ENCODE assay signal across 25 cellular contexts in genomic region chr10:52747680-52748079, GRCh38. TPM values are rescaled to one million over a fixed set of nuclear protein-coding genes. Genes with fewer than 3 reads are reported as not detected.
DNase-seq lines count a peak whose midpoint lies in the region; ATAC-seq, FAIRE-seq and TF ChIP-seq lines count a peak whose summit lies in the region.
"Had no signal": no experiment of that assay in that cellular context is flagged by ENCODE, and none has a peak within 500 bp of the region (broad histone marks: within the 10 kb centered on the region; RNA-seq: fewer than 3 reads in every experiment).

No MANE protein-coding gene starts in this region.

- TF ChIP-seq POLR2A in HepG2 (IDR thresholded peaks at IDR 0.05; ENCODE audit: insufficient read depth in 1 of 2, low read depth in 2 of 2, low read length in 2 of 2) (no peak), right lobe of liver (IDR thresholded peaks at IDR 0.05) (no peak)

- in situ Hi-C loops in HepG2 (cut with HindIII; ENCODE audit: extremely low pct_ligation_motif_present, low pct_unique_long_range_greater_than_20kb) = no loop called here

- H3K4me2 ChIP-seq in HepG2 (ENCODE audit: low read depth, low read length) (no peak overlapping the region), hepatocyte (no peak overlapping the region)

- H2AFZ ChIP-seq in HepG2 (ENCODE audit: low read length) = no peak overlapping the region
- H2AFZ ChIP-seq in hepatocyte = no peak overlapping the region

- H3K79me2 ChIP-seq in HepG2 (ENCODE audit: insufficient read depth, low read length) (peaks cover 18% of the 10 kb centered on the region), hepatocyte (no peaks in the 10 kb centered on the region)

- H4K20me1 ChIP-seq in HepG2 (ENCODE audit: insufficient read depth, low read length) (no peaks in the 10 kb centered on the region), hepatocyte (ENCODE audit: insufficient read depth, poor library complexity, severe bottlenecking) (no peaks in the 10 kb centered on the region)

- FAIRE-seq in HepG2 (lab: Jason Lieb, UNC) = no peak
- FAIRE-seq: A204.1, G401.6, GM12878, H54 had no signal

- H3K4me1 ChIP-seq in HepG2 (ENCODE audit: insufficient read depth, low read length) = peaks cover 51% of the 10 kb centered on the region
- H3K4me1 ChIP-seq in right lobe of liver = no peaks in the 10 kb centered on the region
- no peaks in the 10 kb centered on the region for H3K4me1 ChIP-seq in hepatocyte (ENCODE audit: insufficient read depth)
- H3K4me1 ChIP-seq: BE2C, HAP-1 had no signal

- DNase-seq in HepG2 (ENCODE audit: low spot score) = no peak
- DNase-seq in right lobe of liver = no peak
- peak; percentile 4 for DNase-seq in UCSD-AML1 (lab: John Stamatoyannopoulos, UW; ENCODE audit: unreplicated experiment)
- peak; percentile 42 for DNase-seq in hepatocyte (ENCODE audit: low spot score)
- DNase-seq in NCI-H1092 (lab: John Stamatoyannopoulos, UW) = no peak
- DNase-seq in GM20000 (ENCODE audit: low spot score) = no peak
- DNase-seq: AML-193; BE2C; Caco-2; CD4-positive, CD25-positive, alpha-beta regulatory T cell; CD8-positive, alpha-beta T cell; DMS153; DND-41; GOT3; HFFc6 had no signal

- intact Hi-C loops in HepG2 (cut with micrococcal nuclease; ENCODE audit: unreplicated experiment) = no loop called here
- intact Hi-C loops in right lobe of liver (cut with DNase I) = no loop called here

- H3K9ac ChIP-seq in HepG2 (ENCODE audit: insufficient read depth, low read depth, low read length) = no peak overlapping the region

- H3K36me3 ChIP-seq in HepG2 (replicated peaks in 1 of 2; ENCODE audit: control insufficient read depth in 1 of 2, insufficient read depth in 2 of 2, low read length in 2 of 2) = peaks cover 0 to 4% of the 10 kb centered on the region in 2 experiments; a peak in 1 of 5 replicates
- H3K36me3 ChIP-seq in right lobe of liver = no peaks in the 10 kb centered on the region
- H3K36me3 ChIP-seq in hepatocyte (replicated peaks; ENCODE audit: insufficient read depth, low read depth) = no peaks in the 10 kb centered on the region
- H3K36me3 ChIP-seq: BE2C, HAP-1 had no signal

- 64% methylated on average over 4 of the region's 4 CpGs for WGBS in HepG2 (ENCODE audit: low lambda C conversion rate)
- WGBS in right lobe of liver (ENCODE audit: insufficient coverage, low coverage, low lambda C conversion rate, missing lambda C conversion rate) = 84% methylated on average over 4 of the region's 4 CpGs
- WGBS in hepatocyte (ENCODE audit: low lambda C conversion rate, missing lambda C conversion rate) = 78% methylated on average over 4 of the region's 4 CpGs

- TF ChIP-seq RAD21 in HepG2 (CRISPR knock-in tag; IDR thresholded peaks at IDR 0.05) = no peak

- ATAC-seq in HepG2 = peak; percentile 76
- ATAC-seq in right lobe of liver = no peak
- ATAC-seq in HG03378 (IDR thresholded peaks at IDR 0.05; ENCODE audit: unreplicated experiment) = no peak
- no peak for ATAC-seq in GM18867 (IDR thresholded peaks at IDR 0.05; ENCODE audit: unreplicated experiment)
- ATAC-seq: CD8-positive, alpha-beta T cell; GM12878 had no signal

- H3K9me3 ChIP-seq in HepG2 (ENCODE audit: low read length) (no peaks in the 10 kb centered on the region), right lobe of liver (no peaks in the 10 kb centered on the region), hepatocyte (ENCODE audit: low read depth) (no peaks in the 10 kb centered on the region)
- H3K9me3 ChIP-seq: BE2C, HAP-1 had no signal

- POLR2A ChIA-PET in HepG2 (lab: Yijun Ruan, JAX) = interaction anchor here (0.9 to 4.4 kb wide), 2 partner anchors 9 to 28 kb away, joined by 3 to 29 read pairs; no protein-coding TSS in a partner anchor

- CTCF ChIA-PET in HepG2 (lab: Yijun Ruan, JAX; ENCODE audit: low intra/inter-chr PET ratio, low total read pairs) = no interaction called here

- no peak overlapping the region for H3K4me3 ChIP-seq in HepG2 (replicated peaks in 1 of 3; ENCODE audit: insufficient read depth in 1 of 3, low read depth in 2 of 3, low read length in 3 of 3)
- H3K4me3 ChIP-seq in right lobe of liver = no peak overlapping the region
- H3K4me3 ChIP-seq in hepatocyte = no peak overlapping the region
- H3K4me3 ChIP-seq: GM12878, HAP-1 had no signal

- H3K27me3 ChIP-seq in HepG2 (ENCODE audit: control insufficient read depth in 1 of 2, insufficient read depth in 2 of 2, low read length in 2 of 2) (no peaks in the 10 kb centered on the region), right lobe of liver (no peaks in the 10 kb centered on the region), hepatocyte (no peaks in the 10 kb centered on the region)
- H3K27me3 ChIP-seq: BE2C had no signal

- peak overlapping the region; percentile 27 for H3K27ac ChIP-seq in HepG2 (ENCODE audit: extremely low read length, insufficient read depth, low read length)
- H3K27ac ChIP-seq in right lobe of liver = no peak overlapping the region
- H3K27ac ChIP-seq in hepatocyte = peak overlapping the region; percentile 19
- H3K27ac ChIP-seq: 22Rv1, C4-2B had no signal

- TF ChIP-seq CTCF in HepG2 (CRISPR knock-in tag; IDR thresholded peaks at IDR 0.05) (no peak), right lobe of liver (IDR thresholded peaks at IDR 0.05) (no peak), hepatocyte (IDR thresholded peaks at IDR 0.05; ENCODE audit: poor library complexity) (no peak), GM20000 (IDR thresholded peaks at IDR 0.05; ENCODE audit: extremely low read depth, missing control alignments) (no peak)

- TF ChIP-seq EP300 in HepG2 (IDR thresholded peaks at IDR 0.05; ENCODE audit: low read depth in 2 of 2, low read length in 2 of 2) (no peak), HepG2 (CRISPR knock-in tag; IDR thresholded peaks at IDR 0.05; ENCODE audit: borderline replicate concordance) (no peak)

- H3K9me2 ChIP-seq in hepatocyte (replicated peaks; ENCODE audit: insufficient read depth) = no peaks in the 10 kb centered on the region

- no TSS peak for BruUV-seq in HepG2 (replicated peaks; lab: Mats Ljungman, UMichigan)

TF ChIP-seq in HepG2, 621 proteins besides CTCF, POLR2A, EP300 and RAD21 (continues in another document):
- TF ChIP-seq HOXA9 (CRISPR knock-in tag; IDR thresholded peaks at IDR 0.05; ENCODE audit: borderline replicate concordance) (no peak), MXD3 (CRISPR knock-in tag; IDR thresholded peaks at IDR 0.05) (no peak), ZNF121 (CRISPR knock-in tag; IDR thresholded peaks at IDR 0.05) (no peak), SOX6 (IDR thresholded peaks at IDR 0.05) (no peak), SOX6 (CRISPR knock-in tag; IDR thresholded peaks at IDR 0.05) (0 out of 2 replicates have a peak, but pooled peaks have one; percentile 23), ZNF317 (CRISPR knock-in tag; IDR thresholded peaks at IDR 0.05) (no peak), ZNF556 (CRISPR knock-in tag; IDR thresholded peaks at IDR 0.05; ENCODE audit: borderline replicate concordance) (no peak), BCL6 (CRISPR knock-in tag; IDR thresholded peaks at IDR 0.05) (0 out of 2 replicates have a peak, but pooled peaks have one; percentile 7), ZNF343 (CRISPR knock-in tag; IDR thresholded peaks at IDR 0.05) (no peak)

RNA-seq across cellular contexts. Expression of gene MBL2, which starts 24.9 kb away (rescaled TPM):
- 9.2 and 9.6 TPM in 2 replicates for total RNA-seq in HepG2 (2016; rRNA removed; fragmentation: Illumina TruSeq; extraction: Trizol)
- total RNA-seq in HepG2 (2016; cell fraction: cytosol; rRNA removed; fragmentation: Illumina TruSeq; extraction: Trizol; ENCODE audit: low read depth) = 0.61 and 0.62 TPM in 2 replicates
- 9.0 and 9.5 TPM in 2 replicates for total RNA-seq in HepG2 (2016; cell fraction: insoluble cytoplasmic fraction; rRNA removed; fragmentation: Illumina TruSeq; extraction: Trizol)
- 2.1 and 2.6 TPM in 2 replicates for total RNA-seq in HepG2 (2016; cell fraction: membrane; rRNA removed; fragmentation: Illumina TruSeq; extraction: Trizol)
- 11.0 and 12.5 TPM in 2 replicates for total RNA-seq in HepG2 (2016; cell fraction: nucleus; rRNA removed; fragmentation: Illumina TruSeq; extraction: Trizol)
- polyA plus RNA-seq in HepG2 (2011; rRNA removed) = 11.9 and 16.2 TPM in 2 replicates
- polyA plus RNA-seq in HepG2 (2011; cell fraction: cytosol; rRNA removed) = 6.3 and 9.4 TPM in 2 replicates
- 5.7 and 6.0 TPM in 2 replicates for polyA plus RNA-seq in HepG2 (2011; cell fraction: nucleus; rRNA removed)
- polyA plus RNA-seq in HepG2 (2012) = 3.6 and 4.5 TPM in 2 replicates
- polyA plus RNA-seq in HepG2 (2016; cell fraction: cytosol; fragmentation: Illumina TruSeq; extraction: Trizol; ENCODE audit: low read depth) = 0.41 and 0.43 TPM in 2 replicates
- polyA plus RNA-seq in HepG2 (2016; cell fraction: insoluble cytoplasmic fraction; fragmentation: Illumina TruSeq; extraction: Trizol; ENCODE audit: low read depth) = 10.4 TPM in 2 replicates
- polyA plus RNA-seq in HepG2 (2016; cell fraction: membrane; fragmentation: Illumina TruSeq; extraction: Trizol; ENCODE audit: low read depth) = 1.4 TPM in 2 replicates
- 10.6 and 11.4 TPM in 2 replicates for polyA plus RNA-seq in HepG2 (2016; cell fraction: nucleus; fragmentation: Illumina TruSeq; extraction: Trizol; ENCODE audit: insufficient read depth, low read depth)
- 10.2 TPM in 1 of 2 replicates, not detected in the other for polyA minus RNA-seq in HepG2 (2011; rRNA and poly(A)+ RNA removed; ENCODE audit: low replicate concordance)
- polyA minus RNA-seq in HepG2 (2011; cell fraction: cytosol; rRNA and poly(A)+ RNA removed) = 9.8 and 11.4 TPM in 2 replicates
- 24.7 and 30.8 TPM in 2 replicates for polyA minus RNA-seq in HepG2 (2011; cell fraction: nucleus; rRNA and poly(A)+ RNA removed)
- total RNA-seq in right lobe of liver = 100 to 1,000 TPM in 3 of 6 experiments, 10 to 100 TPM in 3; 56.4 to 173 (median 94.1) TPM
- 0.64 and 1.1 TPM in 2 replicates for total RNA-seq in hepatocyte
- 0.04 and 0.21 TPM in 2 replicates for polyA plus RNA-seq in hepatocyte
- total RNA-seq: CD4-positive, CD25-positive, alpha-beta regulatory T cell; CD8-positive, alpha-beta T cell; GM12878; HFFc6 had no signal
- polyA plus RNA-seq: AG04450; CD4-positive, CD25-positive, alpha-beta regulatory T cell; GM12878 had no signal

Comparison
In these comparisons a context has a peak if more than half of its experiments do, and no peak if none do; other contexts are left out.
1. H3K27ac ChIP-seq: peak in HepG2 (single experiment) and hepatocyte (single experiment); none in right lobe of liver (0 of 3).
2. DNase-seq: peak in UCSD-AML1 (single experiment) and hepatocyte (single experiment); none in HepG2 (single experiment), right lobe of liver (0 of 3), NCI-H1092 (single experiment) and GM20000 (single experiment).